In genomic region chr12:116087399-116087798, GRCh38 we compare ENCODE assay signal across 21 cellular contexts.
DNase-seq lines count a peak whose midpoint lies in the region; ATAC-seq, FAIRE-seq and TF ChIP-seq lines count a peak whose summit lies in the region.
"Had no signal": no experiment of that assay in that cellular context is flagged by ENCODE, and none has a peak within 500 bp of the region (broad histone marks: within the 10 kb centered on the region; RNA-seq: fewer than 3 reads in every experiment).

No MANE protein-coding gene starts in this region.

- no peak overlapping the region for H3K4me3 ChIP-seq in gastroesophageal sphincter
- H3K4me3 ChIP-seq: sigmoid colon, tibial nerve had no signal

- no peak for TF ChIP-seq POLR2A in gastroesophageal sphincter (IDR thresholded peaks at IDR 0.05)

- peak; percentile 35 for FAIRE-seq in GM18507 (lab: Jason Lieb, UNC)
- FAIRE-seq: D721Med, HepG2 had no signal

- no peak overlapping the region for H3K27ac ChIP-seq in gastroesophageal sphincter
- H3K27ac ChIP-seq: sigmoid colon, tibial nerve had no signal

- H3K9me3 ChIP-seq in T-helper 17 cell (ENCODE audit: control insufficient read depth, low read length, poor library complexity, severe bottlenecking) (no peaks in the 10 kb centered on the region), gastroesophageal sphincter (no peaks in the 10 kb centered on the region)
- H3K9me3 ChIP-seq: sigmoid colon, tibial nerve had no signal

- intact Hi-C loops in CD14-positive monocyte (cut with micrococcal nuclease) = no loop called here

- H3K36me3 ChIP-seq in gastroesophageal sphincter = no peaks in the 10 kb centered on the region
- H3K36me3 ChIP-seq: sigmoid colon, tibial nerve had no signal

- no peak for DNase-seq in CD14-positive monocyte (ENCODE audit: low spot score)
- DNase-seq in GM18507 (ENCODE audit: extremely low spot score, insufficient read length, low read depth) = no peak
- DNase-seq in T-helper 17 cell = no peak
- no peak for DNase-seq in effector memory CD8-positive, alpha-beta T cell
- no peak for DNase-seq in NCI-H2171 treated with DMSO at 0.1 percent for 48 hours (lab: John Stamatoyannopoulos, UW)
- no peak for DNase-seq in naive thymus-derived CD8-positive, alpha-beta T cell
- no peak for DNase-seq in NAMALWA (ENCODE audit: low spot score)
- DNase-seq: amniotic stem cell; central memory CD4-positive, alpha-beta T cell; effector memory CD4-positive, alpha-beta T cell; midbrain; NCI-H1092 treated with DMSO at 0.1 percent for 48 hours; NCI-H774; RPMI8226; sigmoid colon; stimulated activated CD4-positive, alpha-beta T cell treated with anti-CD3 and anti-CD28 coated beads, Interleukin-4, amount 100 ng/mL, for 1 hour; stimulated activated CD8-positive, alpha-beta memory T cell treated with anti-CD3 and anti-CD28 coated beads, Interleukin-4, amount 100 ng/mL, for 48 hours had no signal

- ATAC-seq in T-helper 17 cell (no peak), gastroesophageal sphincter (no peak)
- ATAC-seq in effector memory CD8-positive, alpha-beta T cell (replicated peaks) = peak; percentile 31
- ATAC-seq in naive thymus-derived CD8-positive, alpha-beta T cell = no peak

- no peaks in the 10 kb centered on the region for H3K27me3 Mint-ChIP-seq in CD14-positive monocyte (ENCODE audit: low read depth in 3 of 3)
- H3K27me3 Mint-ChIP-seq in T-helper 17 cell = no peaks in the 10 kb centered on the region
- H3K27me3 Mint-ChIP-seq in effector memory CD8-positive, alpha-beta T cell = no peaks in the 10 kb centered on the region
- no peaks in the 10 kb centered on the region for H3K27me3 Mint-ChIP-seq in naive thymus-derived CD8-positive, alpha-beta T cell

- no peaks in the 10 kb centered on the region for H3K27me3 ChIP-seq in gastroesophageal sphincter
- H3K27me3 ChIP-seq: sigmoid colon, tibial nerve had no signal

- POLR2A ChIA-PET in naive thymus-derived CD8-positive, alpha-beta T cell (lab: Charles Lee) = interaction anchor here (0.5 to 1.1 kb wide), 2 partner anchors 8 to 247 kb away, joined by 3 read pairs; no protein-coding TSS in a partner anchor

- H3K4me3 Mint-ChIP-seq in CD14-positive monocyte = no peak overlapping the region
- H3K4me3 Mint-ChIP-seq in T-helper 17 cell = no peak overlapping the region
- peak overlapping the region in 1 of 2 donors; percentile 4 for H3K4me3 Mint-ChIP-seq in effector memory CD8-positive, alpha-beta T cell
- H3K4me3 Mint-ChIP-seq in naive thymus-derived CD8-positive, alpha-beta T cell = peak overlapping the region in 2 of 10 donors; percentile 5 to 24

- H3K4me1 ChIP-seq in gastroesophageal sphincter = peaks cover 0 to 17% (median 0%) of the 10 kb centered on the region in 3 donors

- TF ChIP-seq EP300 in gastroesophageal sphincter (IDR thresholded peaks at IDR 0.05) = no peak

- H3K27ac Mint-ChIP-seq in CD14-positive monocyte (peak overlapping the region in 5 of 7 donors; percentile 46 to 91 (median 62)), T-helper 17 cell (peak overlapping the region; percentile 49)
- H3K27ac Mint-ChIP-seq in effector memory CD8-positive, alpha-beta T cell = peak overlapping the region; percentile 1 to 8
- H3K27ac Mint-ChIP-seq in naive thymus-derived CD8-positive, alpha-beta T cell = peak overlapping the region in 2 of 10 donors; percentile 10

- H3K36me3 Mint-ChIP-seq in CD14-positive monocyte = peaks cover 19 to 39% of the 10 kb centered on the region in 2 donors
- H3K36me3 Mint-ChIP-seq in T-helper 17 cell (ENCODE audit: low read depth) = no peaks in the 10 kb centered on the region
- peaks cover 8% of the 10 kb centered on the region for H3K36me3 Mint-ChIP-seq in effector memory CD8-positive, alpha-beta T cell (ENCODE audit: insufficient read depth)
- peaks cover 3 to 35% (median 25%) of the 10 kb centered on the region in 3 donors for H3K36me3 Mint-ChIP-seq in naive thymus-derived CD8-positive, alpha-beta T cell

- 67 to 89% methylated on average over 3 of the region's 3 CpGs for WGBS in gastroesophageal sphincter (ENCODE audit: low coverage in 1 of 2), 2 donors

- H3K9me3 Mint-ChIP-seq in CD14-positive monocyte = no peaks in the 10 kb centered on the region
- no peaks in the 10 kb centered on the region for H3K9me3 Mint-ChIP-seq in effector memory CD8-positive, alpha-beta T cell
- no peaks in the 10 kb centered on the region for H3K9me3 Mint-ChIP-seq in naive thymus-derived CD8-positive, alpha-beta T cell

- H3K4me1 Mint-ChIP-seq in CD14-positive monocyte (peaks cover 20% of the 10 kb centered on the region), T-helper 17 cell (peaks cover 33% of the 10 kb centered on the region)
- peaks cover 25 to 46% of the 10 kb centered on the region in 2 donors for H3K4me1 Mint-ChIP-seq in effector memory CD8-positive, alpha-beta T cell (ENCODE audit: low read depth in 2 of 2)
- peaks cover 18 to 47% (median 46%) of the 10 kb centered on the region in 4 donors for H3K4me1 Mint-ChIP-seq in naive thymus-derived CD8-positive, alpha-beta T cell

- TF ChIP-seq CTCF in CD14-positive monocyte (IDR thresholded peaks at IDR 0.05) = no peak
- TF ChIP-seq CTCF in gastroesophageal sphincter (IDR thresholded peaks at IDR 0.05) = no peak
